8 cellular contexts compared by ENCODE assay signal in the genomic region with DNA sequence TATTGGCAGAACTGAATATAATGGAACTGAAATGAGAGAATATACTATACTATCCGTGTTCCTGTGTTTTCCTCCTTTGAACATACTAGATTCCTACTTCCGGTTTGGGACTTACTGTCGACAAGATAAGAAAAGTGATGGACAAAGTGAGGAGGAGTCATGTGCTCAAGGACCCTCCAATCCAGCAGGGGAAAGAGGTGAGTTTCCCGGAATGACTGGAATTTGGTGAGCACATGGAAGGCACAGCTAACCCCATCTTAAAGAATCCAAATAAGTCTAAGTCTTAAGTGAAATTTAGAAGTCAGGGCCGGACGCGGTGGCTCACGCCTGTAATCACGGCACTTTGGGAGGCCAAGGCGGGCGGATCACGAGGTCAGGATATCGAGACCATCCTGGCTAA. TPM values are rescaled to one million over a fixed set of nuclear protein-coding genes. Genes with fewer than 3 reads are reported as not detected.
"Had no signal": no experiment of that assay in that cellular context is flagged by ENCODE, and none has a peak within 500 bp of the region (broad histone marks: within the 10 kb centered on the region; RNA-seq: fewer than 3 reads in every experiment).

No MANE protein-coding gene starts in this region.

- H3K27me3 ChIP-seq: adrenal gland, Peyer's patch, SJCRH30 had no signal

- H3K9me3 ChIP-seq: adrenal gland, Peyer's patch, SJCRH30 had no signal

- H3K27ac Mint-ChIP-seq: activated CD8-positive, alpha-beta T cell treated with anti-CD3 and anti-CD28 coated beads, Interleukin-2, amount 10 ng/mL, durations not matched to agents 7 days and 5 days; activated naive CD8-positive, alpha-beta T cell treated with anti-CD3 and anti-CD28 coated beads, Interleukin-2, amount 10 ng/mL, durations not matched to agents 7 days and 5 days; T-helper 1 cell treated with Interleukin-12 subunit alpha and Interleukin-12 subunit beta and Interleukin-4 antibody, amounts not matched to agents 30 μg/mL and 1 μg/mL, for 36 hours; WTC11 had no signal

- H3K4me3 ChIP-seq: adrenal gland had no signal

- H3K9me3 Mint-ChIP-seq: activated naive CD8-positive, alpha-beta T cell treated with anti-CD3 and anti-CD28 coated beads, Interleukin-2, amount 10 ng/mL, durations not matched to agents 7 days and 5 days; T-helper 1 cell treated with Interleukin-12 subunit alpha and Interleukin-12 subunit beta and Interleukin-4 antibody, amounts not matched to agents 30 μg/mL and 1 μg/mL, for 36 hours; WTC11 had no signal

- H3K36me3 ChIP-seq: adrenal gland, Peyer's patch, SJCRH30 had no signal

- H3K27ac ChIP-seq: adrenal gland, Peyer's patch, RWPE1, SJCRH30 had no signal

- H3K4me3 Mint-ChIP-seq: activated CD8-positive, alpha-beta T cell treated with anti-CD3 and anti-CD28 coated beads, Interleukin-2, amount 10 ng/mL, durations not matched to agents 7 days and 5 days; activated naive CD8-positive, alpha-beta T cell treated with anti-CD3 and anti-CD28 coated beads, Interleukin-2, amount 10 ng/mL, durations not matched to agents 7 days and 5 days; T-helper 1 cell treated with Interleukin-12 subunit alpha and Interleukin-12 subunit beta and Interleukin-4 antibody, amounts not matched to agents 30 μg/mL and 1 μg/mL, for 36 hours; WTC11 had no signal

- H3K4me1 ChIP-seq: adrenal gland, Peyer's patch, SJCRH30 had no signal

- H3K36me3 Mint-ChIP-seq: activated naive CD8-positive, alpha-beta T cell treated with anti-CD3 and anti-CD28 coated beads, Interleukin-2, amount 10 ng/mL, durations not matched to agents 7 days and 5 days; WTC11 had no signal

RNA-seq across cellular contexts. Expression of a gene that starts 36.6 kb away (rescaled TPM):
- total RNA-seq: activated CD8-positive, alpha-beta T cell treated with anti-CD3 and anti-CD28 coated beads, Interleukin-2, amount 10 ng/mL, durations not matched to agents 7 days and 5 days; activated naive CD8-positive, alpha-beta T cell treated with anti-CD3 and anti-CD28 coated beads, Interleukin-2, amount 10 ng/mL, durations not matched to agents 7 days and 5 days had no signal

RNA-seq across cellular contexts. Expression of a gene that starts 47.0 kb away (rescaled TPM):
- total RNA-seq: activated CD8-positive, alpha-beta T cell treated with anti-CD3 and anti-CD28 coated beads, Interleukin-2, amount 10 ng/mL, durations not matched to agents 7 days and 5 days had no signal
